In genomic region chr5:160188151-160188967, GRCh38 we compare ENCODE assay signal across 1 cellular context.
A peak's percentile ranks its signal among the peaks of the same experiment; 100 is the strongest.
TF ChIP-seq lines count a peak whose summit lies in the region.

No MANE protein-coding gene starts in this region.

TF ChIP-seq in H1, 55 proteins besides CTCF, POLR2A, EP300 and RAD21 (continued from another document):
- TF ChIP-seq CHD7 (IDR thresholded peaks at IDR 0.05; ENCODE audit: insufficient replicate concordance, low read length), result no peak
- TF ChIP-seq BACH1 (IDR thresholded peaks at IDR 0.05; ENCODE audit: low read length), result 0 out of 2 replicates have a peak, but pooled peaks have one; percentile 15
- TF ChIP-seq TCF12 (IDR thresholded peaks at IDR 0.05; ENCODE audit: low read depth, low read length), result no peak
- TF ChIP-seq RBBP5 (IDR thresholded peaks at IDR 0.05; ENCODE audit: borderline replicate concordance, low read depth, low read length), result peak; percentile 91; the same call in 1 of the 2 replicates
- no peak for TF ChIP-seq CBX8 (IDR thresholded peaks at IDR 0.05; ENCODE audit: borderline replicate concordance, low read depth, low read length)
- no peak for TF ChIP-seq POU5F1 (IDR thresholded peaks at IDR 0.05; ENCODE audit: low read depth, low read length)
- peak; percentile 84 for TF ChIP-seq TAF1 (IDR thresholded peaks at IDR 0.05; ENCODE audit: low read depth, low read length)
- peak; percentile 68 for TF ChIP-seq TEAD4 (IDR thresholded peaks at IDR 0.05; ENCODE audit: low read depth, low read length)
- TF ChIP-seq ASH2L (IDR thresholded peaks at IDR 0.05; ENCODE audit: low read length), result peak; percentile 79
- peak; percentile 75 for TF ChIP-seq MAX (IDR thresholded peaks at IDR 0.05)
- peak; percentile 41; the same call in 1 of the 2 replicates for TF ChIP-seq PHF8 (conservative IDR thresholded peaks at IDR 0.05; ENCODE audit: low read depth, low read length)
- peak; percentile 53 for TF ChIP-seq TAF7 (optimal IDR thresholded peaks at IDR 0.05; ENCODE audit: borderline replicate concordance, low read depth, low read length)
- TF ChIP-seq BRCA1 (IDR thresholded peaks at IDR 0.05; ENCODE audit: low read depth, low read length), result no peak
- peak; percentile 33; the same call in 1 of the 2 replicates for TF ChIP-seq JUND (IDR thresholded peaks at IDR 0.05; ENCODE audit: low read length)
- peak; percentile 97 for TF ChIP-seq KDM1A (IDR thresholded peaks at IDR 0.05; ENCODE audit: borderline replicate concordance, low read length)
- peak; percentile 79 for TF ChIP-seq TBP (IDR thresholded peaks at IDR 0.05; ENCODE audit: low read depth, low read length)
- no peak for TF ChIP-seq ZNF274 (IDR thresholded peaks at IDR 0.05; ENCODE audit: borderline replicate concordance, extremely low read depth, low read length)
- TF ChIP-seq SUZ12 (IDR thresholded peaks at IDR 0.05; ENCODE audit: low read length), result no peak
- TF ChIP-seq CHD2 (IDR thresholded peaks at IDR 0.05; ENCODE audit: low read length), result 0 out of 2 replicates have a peak, but pooled peaks have one; percentile 56
- TF ChIP-seq EZH2 (IDR thresholded peaks at IDR 0.05; ENCODE audit: low read depth, low read length, severe bottlenecking), result no peak
- peak; percentile 76 to 78; a peak in 2 of 4 replicates for TF ChIP-seq HDAC2 (IDR thresholded peaks at IDR 0.05; ENCODE audit: borderline replicate concordance in 1 of 2, low read depth in 2 of 2, low read length in 2 of 2)
- peak; percentile 29; the same call in 1 of the 2 replicates for TF ChIP-seq SP1 (IDR thresholded peaks at IDR 0.05; ENCODE audit: low read depth, low read length)
- TF ChIP-seq POLR2AphosphoS5 (IDR thresholded peaks at IDR 0.05; ENCODE audit: low read depth, low read length), result peak; percentile 63
- TF ChIP-seq SIN3A (conservative IDR thresholded peaks at IDR 0.05 in 1 of 2, IDR thresholded peaks at IDR 0.05 in 1 of 2; ENCODE audit: low read depth in 1 of 2, low read length in 2 of 2), result no peak
